Comparison of ENCODE assay signal across 28 cellular contexts in the genomic region with DNA sequence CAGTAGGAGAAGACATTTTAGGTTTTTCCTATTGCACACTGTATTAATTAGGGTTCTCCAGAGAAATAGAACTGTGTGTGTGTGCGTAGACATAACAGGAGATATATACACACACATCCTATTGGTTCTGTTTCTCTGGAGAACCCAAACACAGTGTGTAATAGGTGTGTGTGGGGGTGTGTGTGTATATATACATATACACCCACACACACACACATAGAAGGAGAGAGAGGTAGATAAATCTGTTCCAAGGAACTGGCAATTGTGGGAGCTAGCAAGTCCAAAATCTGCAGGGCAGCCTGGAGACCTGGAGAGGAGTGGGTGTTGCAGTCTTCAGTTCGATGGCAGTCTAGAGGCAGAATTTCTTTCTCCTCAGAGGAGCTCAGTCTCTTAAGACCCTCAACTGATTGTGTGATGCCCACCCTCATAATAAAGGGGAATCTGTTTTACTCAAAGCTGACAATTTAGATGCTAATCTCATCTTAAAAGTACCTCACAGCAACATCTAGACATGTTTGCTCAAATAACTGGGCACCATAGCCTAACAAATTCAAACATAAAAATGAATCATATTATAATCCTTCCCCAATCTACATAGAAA.
"Had no signal": no experiment of that assay in that cellular context is flagged by ENCODE, and none has a peak within 500 bp of the region (broad histone marks: within the 10 kb centered on the region; RNA-seq: fewer than 3 reads in every experiment).

No MANE protein-coding gene starts in this region.

- H3K79me2 ChIP-seq: parathyroid adenoma had no signal

- H3K4me1 ChIP-seq: neural progenitor cell, parathyroid adenoma, suprapubic skin, testis, tibial artery, transverse colon, upper lobe of right lung, uterus had no signal

- H3K27me3 ChIP-seq: neural progenitor cell, ovary, spleen, suprapubic skin, testis, tibial artery, transverse colon, upper lobe of right lung, uterus had no signal

- H3K4me2 ChIP-seq: neural progenitor cell, smooth muscle cell had no signal

- H3K9ac ChIP-seq: neural progenitor cell, parathyroid adenoma had no signal

- H3K36me3 ChIP-seq: neural progenitor cell, ovary, spleen, suprapubic skin, tibial artery, transverse colon, upper lobe of right lung, uterus had no signal

- DNase-seq: natural killer cell; occipital lobe; ovary; posterior cingulate gyrus; psoas muscle; spleen; stimulated activated CD4-positive, alpha-beta T cell treated with anti-CD3 and anti-CD28 coated beads, Interleukin-12 subunit alpha, Interleukin-12 subunit beta, amount 100 ng/mL, for 4 hours; stimulated activated CD4-positive, alpha-beta T cell treated with anti-CD3 and anti-CD28 coated beads, Interleukin-1b, Interleukin-23, amount 100 ng/mL, for 48 hours; stimulated activated CD4-positive, alpha-beta T cell treated with anti-CD3 and anti-CD28 coated beads, Interleukin-4, amount 100 ng/mL, for 1 hour; stimulated activated CD4-positive, alpha-beta T cell treated with anti-CD3 and anti-CD28 coated beads, Interleukin-4, amount 100 ng/mL, for 4 hours; stimulated activated CD8-positive, alpha-beta memory T cell treated with anti-CD3 and anti-CD28 coated beads, Interleukin-4, amount 100 ng/mL, for 48 hours; stimulated activated naive CD4-positive, alpha-beta T cell; stimulated activated naive CD8-positive, alpha-beta T cell treated with anti-CD3 and anti-CD28 coated beads, Interleukin-15, amount 100 ng/mL, for 72 hours; stimulated activated naive CD8-positive, alpha-beta T cell treated with anti-CD3 and anti-CD28 coated beads, Interleukin-15, Interleukin-2, amounts not matched to agents 100 U/mL and 50 U/mL, for 24 hours; substantia nigra; testis; tibial artery; transverse colon; upper lobe of right lung; uterus had no signal

- H3K9me3 ChIP-seq: ovary, psoas muscle, suprapubic skin, testis, tibial artery, transverse colon, upper lobe of right lung, uterus had no signal

- H2AFZ ChIP-seq: neural progenitor cell, parathyroid adenoma had no signal

- H3K4me3 ChIP-seq: neural progenitor cell, ovary, psoas muscle, skin epidermis, smooth muscle cell, spleen, suprapubic skin, testis, tibial artery, transverse colon, upper lobe of right lung, uterus had no signal

- ATAC-seq: natural killer cell; psoas muscle; right cardiac atrium; sciatic nerve; stimulated activated memory B cell treated with anti-CD40 and anti-IgM and Interleukin-4, amounts not matched to agents 10 μg/mL and 1 μg/mL and 100 μg/mL, for 72 hours; stimulated activated naive CD8-positive, alpha-beta T cell treated with anti-CD3 and anti-CD28 coated beads, Interleukin-15, amount 100 ng/mL, for 72 hours; stimulated activated naive CD8-positive, alpha-beta T cell treated with anti-CD3 and anti-CD28 coated beads, Interleukin-15, Interleukin-2, amounts not matched to agents 100 U/mL and 50 U/mL, for 24 hours; upper lobe of right lung had no signal

- H3K27ac ChIP-seq: neural progenitor cell, ovary, parathyroid adenoma, psoas muscle, skin epidermis, spleen, suprapubic skin, testis, tibial artery, transverse colon, upper lobe of right lung, uterus had no signal
